Comparison of ENCODE assay signal across 16 cellular contexts in the genomic region with DNA sequence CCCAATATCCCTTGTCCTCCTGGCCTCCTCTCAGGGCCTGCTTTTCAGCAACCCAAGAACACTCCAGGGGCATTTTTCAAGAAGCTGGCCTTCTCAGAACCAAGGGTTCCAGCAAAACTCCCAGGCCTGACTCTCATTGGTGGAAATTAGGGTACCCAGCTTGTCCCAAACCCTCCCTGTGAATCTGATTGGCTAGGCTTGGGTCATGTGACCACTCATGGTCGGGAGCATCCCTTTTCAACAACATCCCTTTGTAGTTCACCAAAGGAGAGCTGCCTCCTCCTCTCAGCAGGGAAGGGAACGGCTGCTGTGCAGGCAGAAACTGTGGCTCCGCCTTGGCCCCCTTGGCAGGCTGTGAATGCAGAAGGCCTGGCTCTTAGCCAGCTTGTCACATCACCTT. TPM values are rescaled to one million over a fixed set of nuclear protein-coding genes. Genes with fewer than 3 reads are reported as not detected.
"Had no signal": no experiment of that assay in that cellular context is flagged by ENCODE, and none has a peak within 500 bp of the region (broad histone marks: within the 10 kb centered on the region; RNA-seq: fewer than 3 reads in every experiment).

No MANE protein-coding gene starts in this region.

- H3K27ac Mint-ChIP-seq: activated CD4-positive, alpha-beta memory T cell treated with anti-CD3 and anti-CD28 coated beads, Interleukin-2, amount 10 ng/mL, durations not matched to agents 7 days and 5 days; activated CD4-positive, alpha-beta T cell treated with anti-CD3 and anti-CD28 coated beads for 36 hours; activated naive CD8-positive, alpha-beta T cell treated with anti-CD3 and anti-CD28 coated beads, Interleukin-2, amount 10 ng/mL, durations not matched to agents 7 days and 5 days; immature natural killer cell; naive thymus-derived CD8-positive, alpha-beta T cell; stimulated activated naive B cell treated with anti-CD40 and anti-IgM and Interleukin-4, amounts not matched to agents 10 μg/mL and 1 μg/mL and 100 μg/mL, for 72 hours had no signal

- H3K4me3 Mint-ChIP-seq: activated CD4-positive, alpha-beta memory T cell treated with anti-CD3 and anti-CD28 coated beads, Interleukin-2, amount 10 ng/mL, durations not matched to agents 7 days and 5 days; activated CD4-positive, alpha-beta T cell treated with anti-CD3 and anti-CD28 coated beads for 36 hours; activated naive CD8-positive, alpha-beta T cell treated with anti-CD3 and anti-CD28 coated beads, Interleukin-2, amount 10 ng/mL, durations not matched to agents 7 days and 5 days; immature natural killer cell; naive thymus-derived CD8-positive, alpha-beta T cell; stimulated activated naive B cell treated with anti-CD40 and anti-IgM and Interleukin-4, amounts not matched to agents 10 μg/mL and 1 μg/mL and 100 μg/mL, for 72 hours had no signal

- H3K4me2 ChIP-seq: hepatocyte had no signal

- H3K4me3 ChIP-seq: hepatocyte, lower lobe of right lung, mucosa of descending colon, right atrium auricular region, tibial nerve had no signal

- H3K4me1 ChIP-seq: lower lobe of right lung, right atrium auricular region, tibial nerve had no signal

- H3K36me3 ChIP-seq: lower lobe of right lung, right atrium auricular region, tibial nerve had no signal

- H3K27me3 ChIP-seq: hepatocyte, right atrium auricular region, tibial nerve had no signal

- H3K27ac ChIP-seq: hepatocyte, lower lobe of right lung, right atrium auricular region, tibial nerve had no signal

- H3K36me3 Mint-ChIP-seq: activated naive CD8-positive, alpha-beta T cell treated with anti-CD3 and anti-CD28 coated beads, Interleukin-2, amount 10 ng/mL, durations not matched to agents 7 days and 5 days; immature natural killer cell; naive thymus-derived CD8-positive, alpha-beta T cell; stimulated activated naive B cell treated with anti-CD40 and anti-IgM and Interleukin-4, amounts not matched to agents 10 μg/mL and 1 μg/mL and 100 μg/mL, for 72 hours had no signal

- H3K9me3 ChIP-seq: lower lobe of right lung, mucosa of descending colon had no signal

- H3K9me3 Mint-ChIP-seq: activated CD4-positive, alpha-beta memory T cell treated with anti-CD3 and anti-CD28 coated beads, Interleukin-2, amount 10 ng/mL, durations not matched to agents 7 days and 5 days; immature natural killer cell; stimulated activated naive B cell treated with anti-CD40 and anti-IgM and Interleukin-4, amounts not matched to agents 10 μg/mL and 1 μg/mL and 100 μg/mL, for 72 hours had no signal

- DNase-seq: activated CD4-positive, alpha-beta memory T cell treated with anti-CD3 and anti-CD28 coated beads, Interleukin-2, amount 10 ng/mL, durations not matched to agents 7 days and 5 days; activated CD4-positive, alpha-beta T cell treated with anti-CD3 and anti-CD28 coated beads for 36 hours; activated naive CD8-positive, alpha-beta T cell treated with anti-CD3 and anti-CD28 coated beads, Interleukin-2, amount 10 ng/mL, durations not matched to agents 7 days and 5 days; activated T-cell treated with anti-CD3 and anti-CD28 coated beads, Interleukin-2, amount 50 U/mL, for 48 hours; anterior cingulate cortex; cerebellar nuclear complex; dermis blood vessel endothelial cell; immature natural killer cell; lower lobe of right lung; mucosa of descending colon; naive thymus-derived CD8-positive, alpha-beta T cell; stimulated activated naive B cell treated with anti-CD40 and anti-IgM and Interleukin-4, amounts not matched to agents 10 μg/mL and 1 μg/mL and 100 μg/mL, for 72 hours; T-helper 9 cell had no signal

- H2AFZ ChIP-seq: hepatocyte had no signal

- H3K4me1 Mint-ChIP-seq: activated CD4-positive, alpha-beta memory T cell treated with anti-CD3 and anti-CD28 coated beads, Interleukin-2, amount 10 ng/mL, durations not matched to agents 7 days and 5 days; activated CD4-positive, alpha-beta T cell treated with anti-CD3 and anti-CD28 coated beads for 36 hours; activated naive CD8-positive, alpha-beta T cell treated with anti-CD3 and anti-CD28 coated beads, Interleukin-2, amount 10 ng/mL, durations not matched to agents 7 days and 5 days; immature natural killer cell; naive thymus-derived CD8-positive, alpha-beta T cell; stimulated activated naive B cell treated with anti-CD40 and anti-IgM and Interleukin-4, amounts not matched to agents 10 μg/mL and 1 μg/mL and 100 μg/mL, for 72 hours had no signal

- H3K79me2 ChIP-seq: hepatocyte had no signal

- H3K27me3 Mint-ChIP-seq: activated CD4-positive, alpha-beta T cell treated with anti-CD3 and anti-CD28 coated beads for 36 hours had no signal

- ATAC-seq: activated CD4-positive, alpha-beta T cell treated with anti-CD3 and anti-CD28 coated beads for 36 hours; lower lobe of right lung; mucosa of descending colon; naive thymus-derived CD8-positive, alpha-beta T cell; stimulated activated naive B cell treated with anti-CD40 and anti-IgM and Interleukin-4, amounts not matched to agents 10 μg/mL and 1 μg/mL and 100 μg/mL, for 72 hours had no signal

RNA-seq across cellular contexts. Expression of a gene that starts 26.5 kb away (rescaled TPM):
- total RNA-seq: activated CD4-positive, alpha-beta memory T cell treated with anti-CD3 and anti-CD28 coated beads, Interleukin-2, amount 10 ng/mL, durations not matched to agents 7 days and 5 days; activated CD4-positive, alpha-beta T cell treated with anti-CD3 and anti-CD28 coated beads for 36 hours; activated naive CD8-positive, alpha-beta T cell treated with anti-CD3 and anti-CD28 coated beads, Interleukin-2, amount 10 ng/mL, durations not matched to agents 7 days and 5 days; naive thymus-derived CD8-positive, alpha-beta T cell had no signal
- polyA plus RNA-seq: immature natural killer cell; naive thymus-derived CD8-positive, alpha-beta T cell had no signal
